In the genomic region with DNA sequence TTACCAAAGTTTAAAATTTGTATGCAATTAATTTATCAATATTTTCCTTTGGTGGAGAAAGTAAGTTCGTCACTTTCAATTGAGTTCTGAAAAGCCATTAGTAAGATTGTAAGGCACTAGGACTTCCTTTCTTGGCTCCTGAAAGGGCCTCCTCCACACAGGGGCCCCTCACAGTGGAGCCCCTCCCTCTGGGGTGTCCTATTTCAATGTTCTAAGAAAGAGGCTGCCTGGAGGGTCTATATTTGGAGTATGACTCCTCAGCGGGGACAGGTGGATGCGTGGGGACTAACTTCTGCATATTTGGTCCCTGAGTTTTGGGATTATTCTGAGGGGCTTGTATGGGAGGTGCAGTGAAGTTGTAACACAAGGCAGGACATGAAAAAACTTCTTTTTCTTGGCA, we compare ENCODE assay signal across 34 cellular contexts. TPM values are rescaled to one million over a fixed set of nuclear protein-coding genes. Genes with fewer than 3 reads are reported as not detected.
DNase-seq lines count a peak whose midpoint lies in the region; ATAC-seq, FAIRE-seq and TF ChIP-seq lines count a peak whose summit lies in the region.
"Had no signal": no experiment of that assay in that cellular context is flagged by ENCODE, and none has a peak within 500 bp of the region (broad histone marks: within the 10 kb centered on the region; RNA-seq: fewer than 3 reads in every experiment).

No MANE protein-coding gene starts in this region.

- TF ChIP-seq EP300 in K562 (IDR thresholded peaks at IDR 0.05; ENCODE audit: low read length): no peak

- intact Hi-C loops in K562 (cut with micrococcal nuclease): no loop called here
- intact Hi-C loops in uterus (cut with DNase I; ENCODE audit: low total_unique reads): no loop called here

- 0% methylated on average over 1 of the region's 3 CpGs for WGBS in K562 (ENCODE audit: insufficient coverage, low coverage, missing lambda C conversion rate)

- H3K27me3 ChIP-seq in K562 (ENCODE audit: control insufficient read depth in 2 of 2, insufficient read depth in 2 of 2, low read length in 2 of 2) (0 out of 5 replicates have a peak, but pooled peaks cover 0 to 5% of the 10 kb centered on the region in 2 experiments), uterus (no peaks in the 10 kb centered on the region)
- H3K27me3 ChIP-seq: upper lobe of left lung had no signal

- no peaks in the 10 kb centered on the region for H4K20me1 ChIP-seq in K562 (replicated peaks; ENCODE audit: control insufficient read depth, insufficient read depth, low read length)

- H3K9ac ChIP-seq in K562 (ENCODE audit: insufficient read depth in 1 of 2, low read depth in 2 of 2, low read length in 2 of 2): no peak overlapping the region

- DNase-seq in NCI-H2171 treated with DMSO at 0.1 percent for 48 hours (lab: John Stamatoyannopoulos, UW) (peak; percentile 3), NCI-H2171 (lab: John Stamatoyannopoulos, UW) (no peak), K562 (ENCODE audit: extremely low read depth in 1 of 4, low spot score in 3 of 4) (peak in 2 of 4 experiments; percentile 24 to 28), myocyte (ENCODE audit: low read depth) (peak; percentile 81), type B pancreatic cell (ENCODE audit: extremely low spot score, unreplicated experiment) (no peak), DMS114 treated with DMSO at 0.1 percent for 48 hours (lab: John Stamatoyannopoulos, UW; ENCODE audit: unreplicated experiment) (no peak), uterus (no peak)
- DNase-seq: activated CD4-positive, alpha-beta memory T cell treated with anti-CD3 and anti-CD28 coated beads for 36 hours; activated effector memory CD4-positive, alpha-beta T cell treated with Interleukin-2 at 50 U/mL for 16 hours; activated naive CD8-positive, alpha-beta T cell treated with anti-CD3 and anti-CD28 coated beads for 36 hours; AML-193; DMS79; effector CD4-positive, alpha-beta T cell; erythroblast; foreskin fibroblast; hippocampal formation; NCI-H1092; NCI-H2081; NCI-H510A treated with DMSO at 0.1 percent for 48 hours; nucleus accumbens; PC-9; SHP77 treated with DMSO at 0.1 percent for 48 hours; small intestine; stimulated activated CD4-positive, alpha-beta T cell treated with anti-CD3 and anti-CD28 coated beads, Interleukin-1b, Interleukin-23, amount 100 ng/mL, for 48 hours; T-cell; upper lobe of left lung had no signal

- no peak overlapping the region for H3K27ac Mint-ChIP-seq in type B pancreatic cell
- H3K27ac Mint-ChIP-seq: activated CD4-positive, alpha-beta memory T cell treated with anti-CD3 and anti-CD28 coated beads for 36 hours; activated naive CD8-positive, alpha-beta T cell treated with anti-CD3 and anti-CD28 coated beads for 36 hours; T-cell had no signal

- in situ Hi-C loops in K562 (cut with MboI): no loop called here

- no peak for TF ChIP-seq RAD21 in K562 (CRISPR knock-in tag; conservative IDR thresholded peaks at IDR 0.05 in 1 of 2, IDR thresholded peaks at IDR 0.05 in 1 of 2)

- no peak for TF ChIP-seq CTCF in K562 (IDR thresholded peaks at IDR 0.05 in 2 of 3, conservative IDR thresholded peaks at IDR 0.05 in 1 of 3; ENCODE audit: insufficient read depth in 2 of 3, low read depth in 1 of 3, low read length in 3 of 3)
- TF ChIP-seq CTCF in type B pancreatic cell (conservative IDR thresholded peaks at IDR 0.05): no peak
- no peak for TF ChIP-seq CTCF in uterus (IDR thresholded peaks at IDR 0.05)

- peak; percentile 71; the same call in 2 of the 3 replicates for ATAC-seq in K562
- ATAC-seq in HG02623 (IDR thresholded peaks at IDR 0.05; ENCODE audit: unreplicated experiment): no peak
- ATAC-seq: activated CD4-positive, CD25-positive, alpha-beta regulatory T cell treated with anti-CD3 and anti-CD28 coated beads, Interleukin-2, amount 50 U/mL, for 24 hours; GM12878; T-cell had no signal

- H3K27ac ChIP-seq in K562 (ENCODE audit: extremely low read depth, low read depth, low read length): no peak overlapping the region
- no peak overlapping the region for H3K27ac ChIP-seq in uterus
- H3K27ac ChIP-seq: HL-60, PC-9, upper lobe of left lung had no signal

- H3K4me3 ChIP-seq in K562 (no peak overlapping the region), uterus (no peak overlapping the region)
- H3K4me3 ChIP-seq: GM12878, HAP-1, lung, PC-9, upper lobe of left lung had no signal

- H3K4me2 ChIP-seq in K562 (ENCODE audit: insufficient read depth, low read length): no peak overlapping the region
- H3K4me2 ChIP-seq: PC-9 had no signal

- peaks cover 10% of the 10 kb centered on the region for H3K36me3 Mint-ChIP-seq in type B pancreatic cell
- H3K36me3 Mint-ChIP-seq: activated CD4-positive, alpha-beta memory T cell treated with anti-CD3 and anti-CD28 coated beads for 36 hours; activated naive CD8-positive, alpha-beta T cell treated with anti-CD3 and anti-CD28 coated beads for 36 hours had no signal

- POLR2A ChIA-PET in K562 (lab: Yijun Ruan, JAX): no interaction called here

- H3K36me3 ChIP-seq in K562 (ENCODE audit: control insufficient read depth, insufficient read depth, low read length): no peaks in the 10 kb centered on the region
- H3K36me3 ChIP-seq in uterus: no peaks in the 10 kb centered on the region
- H3K36me3 ChIP-seq: HAP-1, upper lobe of left lung had no signal

- H3K9me1 ChIP-seq in K562 (ENCODE audit: control insufficient read depth, insufficient read depth, low read length): no peaks in the 10 kb centered on the region

- H3K9me3 ChIP-seq in K562 (replicated peaks; ENCODE audit: control insufficient read depth, insufficient read depth, low read depth, low read length): no peaks in the 10 kb centered on the region
- H3K9me3 ChIP-seq in uterus: no peaks in the 10 kb centered on the region
- H3K9me3 ChIP-seq: HAP-1, upper lobe of left lung had no signal

- peak overlapping the region; percentile 65 for H3K4me3 Mint-ChIP-seq in type B pancreatic cell
- H3K4me3 Mint-ChIP-seq: activated CD4-positive, alpha-beta memory T cell treated with anti-CD3 and anti-CD28 coated beads for 36 hours; activated naive CD8-positive, alpha-beta T cell treated with anti-CD3 and anti-CD28 coated beads for 36 hours; T-cell had no signal

- no peaks in the 10 kb centered on the region for H3K9me3 Mint-ChIP-seq in type B pancreatic cell
- H3K9me3 Mint-ChIP-seq: activated CD4-positive, alpha-beta memory T cell treated with anti-CD3 and anti-CD28 coated beads for 36 hours; activated naive CD8-positive, alpha-beta T cell treated with anti-CD3 and anti-CD28 coated beads for 36 hours; T-cell had no signal

- CTCF ChIA-PET in K562 (lab: Yijun Ruan, JAX; ENCODE audit: low intra/inter-chr PET ratio): no interaction called here

- H2AFZ ChIP-seq in K562 (ENCODE audit: low read depth, low read length): no peak overlapping the region
- H2AFZ ChIP-seq: PC-9 had no signal

- H3K4me1 ChIP-seq in K562 (replicated peaks in 1 of 2; ENCODE audit: control insufficient read depth in 2 of 2, insufficient read depth in 2 of 2, low read length in 2 of 2) (0 out of 5 replicates have a peak, but pooled peaks cover 0 to 4% of the 10 kb centered on the region in 2 experiments), uterus (no peaks in the 10 kb centered on the region)

- FAIRE-seq in K562 (lab: Jason Lieb, UNC): no peak
- FAIRE-seq: A204.1, GM12878, keratinocyte, small intestine had no signal

- H3K79me2 ChIP-seq in K562 (ENCODE audit: control insufficient read depth, insufficient read depth, low read length): no peaks in the 10 kb centered on the region

- no TSS peak for BruUV-seq in K562 (replicated peaks; lab: Mats Ljungman, UMichigan)

- H3K4me1 Mint-ChIP-seq in type B pancreatic cell (ENCODE audit: unreplicated experiment): peaks cover 7% of the 10 kb centered on the region

- TF ChIP-seq POLR2A in K562 (conservative IDR thresholded peaks at IDR 0.05) (no peak), uterus (IDR thresholded peaks at IDR 0.05) (no peak)

- H3K27me3 Mint-ChIP-seq in type B pancreatic cell: no peaks in the 10 kb centered on the region
- H3K27me3 Mint-ChIP-seq: activated naive CD8-positive, alpha-beta T cell treated with anti-CD3 and anti-CD28 coated beads for 36 hours had no signal

TF ChIP-seq in K562, 482 proteins besides CTCF, POLR2A, EP300 and RAD21:
- TF ChIP-seq, protein P1, sequence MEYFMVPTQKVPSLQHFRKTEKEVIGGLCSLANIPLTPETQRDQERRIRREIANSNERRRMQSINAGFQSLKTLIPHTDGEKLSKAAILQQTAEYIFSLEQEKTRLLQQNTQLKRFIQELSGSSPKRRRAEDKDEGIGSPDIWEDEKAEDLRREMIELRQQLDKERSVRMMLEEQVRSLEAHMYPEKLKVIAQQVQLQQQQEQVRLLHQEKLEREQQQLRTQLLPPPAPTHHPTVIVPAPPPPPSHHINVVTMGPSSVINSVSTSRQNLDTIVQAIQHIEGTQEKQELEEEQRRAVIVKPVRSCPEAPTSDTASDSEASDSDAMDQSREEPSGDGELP (CRISPR knock-in tag; IDR thresholded peaks at IDR 0.05; ENCODE audit: borderline replicate concordance): no peak
- TF ChIP-seq MEF2A (IDR thresholded peaks at IDR 0.05; ENCODE audit: control insufficient read depth, low read depth, low read length): peak; percentile 80

RNA-seq across cellular contexts. Expression of a gene that starts 1.6 kb away (rescaled TPM):
- not detected in 2 replicates for total RNA-seq in K562 (2011; cell fraction: chromatin; rRNA removed; ENCODE audit: low replicate concordance)
- total RNA-seq in K562 (2011; cell fraction: nucleolus; rRNA removed): not detected in 2 replicates
- total RNA-seq in K562 (2011; cell fraction: nucleoplasm; rRNA removed): not detected in 2 replicates
- total RNA-seq in K562 (2014; rRNA removed): 0.04 TPM in 1 of 2 replicates, not detected in the other
- total RNA-seq in K562 (2014; rRNA removed; fragmentation: Illumina TruSeq; extraction: Trizol): not detected in 2 replicates
- not detected in 2 replicates for total RNA-seq in K562 (2015; rRNA removed; fragmentation: Illumina TruSeq; extraction: Trizol)
- total RNA-seq in K562 (2021): 0.04 and 0.11 TPM in 2 replicates
- polyA plus RNA-seq in K562 (2011; rRNA removed): not detected in 2 replicates
- polyA plus RNA-seq in K562 (2011; cell fraction: cytosol; rRNA removed): 0.01 TPM in 1 of 2 replicates, not detected in the other
- polyA plus RNA-seq in K562 (2011; cell fraction: nucleus; rRNA removed): 0.06 TPM in 1 of 2 replicates, not detected in the other
- polyA plus RNA-seq in K562 (2012): 0.07 TPM in 1 of 2 replicates, not detected in the other
- not detected in 2 replicates for polyA plus RNA-seq in K562 (2014; fragmentation: Illumina TruSeq; extraction: Trizol)
- polyA plus RNA-seq in K562 (2014; fragmentation: Nextera tagmentation; extraction: Ambion mirVana): not detected
- 0.05 TPM in 1 of 2 replicates, not detected in the other for polyA plus RNA-seq in K562 (2014; rRNA removed)
- 0.06 TPM in 1 of 2 replicates, not detected in the other for polyA minus RNA-seq in K562 (2011; rRNA and poly(A)+ RNA removed)
- polyA minus RNA-seq in K562 (2011; cell fraction: cytosol; rRNA and poly(A)+ RNA removed): not detected in 2 replicates
- polyA minus RNA-seq in K562 (2011; cell fraction: nucleus; rRNA and poly(A)+ RNA removed): not detected in 2 replicates
- 0.78 and 0.86 TPM in 2 replicates for total RNA-seq in myocyte
- 4.3 TPM for polyA plus RNA-seq in myocyte (2012)
- total RNA-seq in type B pancreatic cell (ENCODE audit: low replicate concordance): 12.8 and 19.4 TPM in 2 replicates
- 10 to 100 TPM in 3 of 4 donors, 1 to 10 TPM in 1; 3.2 to 34.4 (median 23.0) TPM for total RNA-seq in uterus

Comparison
In these comparisons a context has a peak if more than half of its experiments do, and no peak if none do; other contexts are left out.
1. DNase-seq: peak in NCI-H2171 treated with DMSO at 0.1 percent for 48 hours (single experiment) and myocyte (single experiment); none in NCI-H2171 (single experiment), type B pancreatic cell (single experiment), DMS114 treated with DMSO at 0.1 percent for 48 hours (single experiment) and uterus (0 of 2).